In the genomic region with DNA sequence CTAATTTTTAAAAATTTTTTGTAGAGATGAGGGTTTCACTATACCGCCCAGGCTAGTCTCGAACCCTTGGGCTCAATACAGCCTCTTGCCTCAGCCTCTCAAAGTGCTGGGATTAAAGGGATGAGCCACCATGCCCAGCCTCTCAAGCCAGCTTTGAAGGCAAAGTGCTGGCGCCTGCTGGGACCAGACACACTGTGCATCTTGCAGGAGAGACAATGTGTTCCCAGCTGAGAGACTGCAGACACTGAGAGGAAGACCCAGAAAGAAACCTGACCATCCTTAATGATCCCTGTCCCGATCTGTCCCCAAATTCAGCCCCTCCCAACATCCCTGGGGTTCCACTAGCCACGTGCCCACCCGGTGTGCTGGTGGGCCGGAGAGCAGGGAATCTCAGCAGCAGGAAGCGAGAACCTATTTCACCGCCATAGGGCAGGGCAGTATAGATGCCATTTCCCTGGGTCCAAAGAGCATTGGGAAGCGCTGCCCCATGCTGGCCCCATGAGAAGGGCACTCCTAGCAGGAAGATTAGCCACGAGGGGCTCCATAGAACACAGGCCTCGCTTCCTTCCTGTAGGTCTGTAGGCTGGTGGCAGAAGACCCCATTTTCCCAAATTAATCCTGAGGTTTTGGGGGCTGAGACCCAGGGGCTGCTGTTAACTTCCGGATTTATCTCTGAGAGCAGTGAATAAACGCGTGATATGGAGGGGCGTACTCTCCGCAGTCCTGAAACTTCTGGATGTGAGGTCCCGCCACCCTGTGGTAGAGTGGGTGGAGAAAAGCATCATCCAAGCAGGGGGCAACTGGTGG, we compare ENCODE assay signal across 1 cellular context.
TF ChIP-seq lines count a peak whose summit lies in the region.

No MANE protein-coding gene starts in this region.

TF ChIP-seq in HepG2, 621 proteins besides CTCF, POLR2A, EP300 and RAD21 (continued from another document and continues in another):
- TF ChIP-seq ARID2 (CRISPR knock-in tag; IDR thresholded peaks at IDR 0.05; ENCODE audit: borderline replicate concordance) (no peak), GZF1 (CRISPR knock-in tag; IDR thresholded peaks at IDR 0.05) (0 out of 2 replicates have a peak, but pooled peaks have one; percentile 3), ESRRA (CRISPR knock-in tag; IDR thresholded peaks at IDR 0.05; ENCODE audit: low read depth) (no peak), ZNF138 (CRISPR knock-in tag; IDR thresholded peaks at IDR 0.05; ENCODE audit: low read depth) (no peak), MIXL1 (CRISPR knock-in tag; IDR thresholded peaks at IDR 0.05) (no peak), RAD51 (IDR thresholded peaks at IDR 0.05; ENCODE audit: borderline replicate concordance) (no peak), NR2F1 (CRISPR knock-in tag; IDR thresholded peaks at IDR 0.05) (no peak), PRPF4 (IDR thresholded peaks at IDR 0.05; ENCODE audit: low read depth, low read length, poor library complexity, severe bottlenecking) (no peak), ZNF879 (CRISPR knock-in tag; IDR thresholded peaks at IDR 0.05) (no peak), ZBTB7B (CRISPR knock-in tag; IDR thresholded peaks at IDR 0.05) (no peak), SAP130 (CRISPR knock-in tag; IDR thresholded peaks at IDR 0.05; ENCODE audit: low read depth) (peak; percentile 83), TCF12 (IDR thresholded peaks at IDR 0.05) (no peak), TCF12 (CRISPR knock-in tag; IDR thresholded peaks at IDR 0.05) (no peak), JUND (CRISPR knock-in tag; IDR thresholded peaks at IDR 0.05) (no peak), ZBTB21 (CRISPR knock-in tag; IDR thresholded peaks at IDR 0.05) (no peak), HNF4A (CRISPR knock-in tag; IDR thresholded peaks at IDR 0.05) (peak; percentile 90), KMT2A (CRISPR knock-in tag; IDR thresholded peaks at IDR 0.05) (no peak), ZNF704 (CRISPR knock-in tag; IDR thresholded peaks at IDR 0.05; ENCODE audit: borderline replicate concordance) (no peak; the same call in 1 of the 2 replicates), SP140L (CRISPR knock-in tag; IDR thresholded peaks at IDR 0.05; ENCODE audit: borderline replicate concordance) (no peak), HNRNPL (IDR thresholded peaks at IDR 0.05; ENCODE audit: low read depth, low read length) (no peak), PRDM4 (CRISPR knock-in tag; IDR thresholded peaks at IDR 0.05; ENCODE audit: borderline replicate concordance) (no peak), ZNF30 (CRISPR knock-in tag; IDR thresholded peaks at IDR 0.05) (no peak), ZSCAN31 (CRISPR knock-in tag; IDR thresholded peaks at IDR 0.05; ENCODE audit: low read depth) (0 out of 2 replicates have a peak, but pooled peaks have one; percentile 8), ZNF496 (CRISPR knock-in tag; IDR thresholded peaks at IDR 0.05; ENCODE audit: insufficient replicate concordance) (no peak), SP5 (CRISPR knock-in tag; IDR thresholded peaks at IDR 0.05; ENCODE audit: borderline replicate concordance, low read depth) (no peak), TEAD3 (CRISPR knock-in tag; optimal IDR thresholded peaks at IDR 0.05; ENCODE audit: borderline replicate concordance) (no peak), TBX2 (CRISPR knock-in tag; IDR thresholded peaks at IDR 0.05; ENCODE audit: borderline replicate concordance) (no peak), MTF2 (CRISPR knock-in tag; IDR thresholded peaks at IDR 0.05; ENCODE audit: borderline replicate concordance) (no peak), ZNF264 (CRISPR knock-in tag; IDR thresholded peaks at IDR 0.05) (no peak), THAP11 (CRISPR knock-in tag; IDR thresholded peaks at IDR 0.05) (peak; percentile 24; the same call in 1 of the 2 replicates), ZNF83 (CRISPR knock-in tag; IDR thresholded peaks at IDR 0.05; ENCODE audit: borderline replicate concordance) (no peak), ZNF329 (CRISPR knock-in tag; IDR thresholded peaks at IDR 0.05; ENCODE audit: low read depth) (no peak), KDM6A (CRISPR knock-in tag; IDR thresholded peaks at IDR 0.05; ENCODE audit: low read depth) (no peak), HNF1B (CRISPR knock-in tag; IDR thresholded peaks at IDR 0.05) (no peak), RXRB (CRISPR knock-in tag; IDR thresholded peaks at IDR 0.05; ENCODE audit: borderline replicate concordance) (0 out of 2 replicates have a peak, but pooled peaks have one; percentile 25), ZNF605 (CRISPR knock-in tag; IDR thresholded peaks at IDR 0.05) (no peak), ZNF550 (CRISPR knock-in tag; IDR thresholded peaks at IDR 0.05; ENCODE audit: borderline replicate concordance) (no peak), CREB1 (IDR thresholded peaks at IDR 0.05) (no peak), CREB1 (CRISPR knock-in tag; IDR thresholded peaks at IDR 0.05) (no peak), PAF1 (CRISPR knock-in tag; IDR thresholded peaks at IDR 0.05) (no peak), GATAD2A (CRISPR knock-in tag; IDR thresholded peaks at IDR 0.05) (peak; percentile 46), TGIF2 (CRISPR knock-in tag; IDR thresholded peaks at IDR 0.05) (no peak; the same call in 1 of the 2 replicates), SRSF1 (optimal IDR thresholded peaks at IDR 0.05; ENCODE audit: low read depth, low read length) (no peak), FOSL1 (CRISPR knock-in tag; IDR thresholded peaks at IDR 0.05; ENCODE audit: borderline replicate concordance) (no peak), NFRKB (IDR thresholded peaks at IDR 0.05) (no peak), ZNF598 (CRISPR knock-in tag; IDR thresholded peaks at IDR 0.05; ENCODE audit: borderline replicate concordance) (no peak), RARG (CRISPR knock-in tag; IDR thresholded peaks at IDR 0.05; ENCODE audit: low read depth) (no peak)
- TF ChIP-seq, protein P1, sequence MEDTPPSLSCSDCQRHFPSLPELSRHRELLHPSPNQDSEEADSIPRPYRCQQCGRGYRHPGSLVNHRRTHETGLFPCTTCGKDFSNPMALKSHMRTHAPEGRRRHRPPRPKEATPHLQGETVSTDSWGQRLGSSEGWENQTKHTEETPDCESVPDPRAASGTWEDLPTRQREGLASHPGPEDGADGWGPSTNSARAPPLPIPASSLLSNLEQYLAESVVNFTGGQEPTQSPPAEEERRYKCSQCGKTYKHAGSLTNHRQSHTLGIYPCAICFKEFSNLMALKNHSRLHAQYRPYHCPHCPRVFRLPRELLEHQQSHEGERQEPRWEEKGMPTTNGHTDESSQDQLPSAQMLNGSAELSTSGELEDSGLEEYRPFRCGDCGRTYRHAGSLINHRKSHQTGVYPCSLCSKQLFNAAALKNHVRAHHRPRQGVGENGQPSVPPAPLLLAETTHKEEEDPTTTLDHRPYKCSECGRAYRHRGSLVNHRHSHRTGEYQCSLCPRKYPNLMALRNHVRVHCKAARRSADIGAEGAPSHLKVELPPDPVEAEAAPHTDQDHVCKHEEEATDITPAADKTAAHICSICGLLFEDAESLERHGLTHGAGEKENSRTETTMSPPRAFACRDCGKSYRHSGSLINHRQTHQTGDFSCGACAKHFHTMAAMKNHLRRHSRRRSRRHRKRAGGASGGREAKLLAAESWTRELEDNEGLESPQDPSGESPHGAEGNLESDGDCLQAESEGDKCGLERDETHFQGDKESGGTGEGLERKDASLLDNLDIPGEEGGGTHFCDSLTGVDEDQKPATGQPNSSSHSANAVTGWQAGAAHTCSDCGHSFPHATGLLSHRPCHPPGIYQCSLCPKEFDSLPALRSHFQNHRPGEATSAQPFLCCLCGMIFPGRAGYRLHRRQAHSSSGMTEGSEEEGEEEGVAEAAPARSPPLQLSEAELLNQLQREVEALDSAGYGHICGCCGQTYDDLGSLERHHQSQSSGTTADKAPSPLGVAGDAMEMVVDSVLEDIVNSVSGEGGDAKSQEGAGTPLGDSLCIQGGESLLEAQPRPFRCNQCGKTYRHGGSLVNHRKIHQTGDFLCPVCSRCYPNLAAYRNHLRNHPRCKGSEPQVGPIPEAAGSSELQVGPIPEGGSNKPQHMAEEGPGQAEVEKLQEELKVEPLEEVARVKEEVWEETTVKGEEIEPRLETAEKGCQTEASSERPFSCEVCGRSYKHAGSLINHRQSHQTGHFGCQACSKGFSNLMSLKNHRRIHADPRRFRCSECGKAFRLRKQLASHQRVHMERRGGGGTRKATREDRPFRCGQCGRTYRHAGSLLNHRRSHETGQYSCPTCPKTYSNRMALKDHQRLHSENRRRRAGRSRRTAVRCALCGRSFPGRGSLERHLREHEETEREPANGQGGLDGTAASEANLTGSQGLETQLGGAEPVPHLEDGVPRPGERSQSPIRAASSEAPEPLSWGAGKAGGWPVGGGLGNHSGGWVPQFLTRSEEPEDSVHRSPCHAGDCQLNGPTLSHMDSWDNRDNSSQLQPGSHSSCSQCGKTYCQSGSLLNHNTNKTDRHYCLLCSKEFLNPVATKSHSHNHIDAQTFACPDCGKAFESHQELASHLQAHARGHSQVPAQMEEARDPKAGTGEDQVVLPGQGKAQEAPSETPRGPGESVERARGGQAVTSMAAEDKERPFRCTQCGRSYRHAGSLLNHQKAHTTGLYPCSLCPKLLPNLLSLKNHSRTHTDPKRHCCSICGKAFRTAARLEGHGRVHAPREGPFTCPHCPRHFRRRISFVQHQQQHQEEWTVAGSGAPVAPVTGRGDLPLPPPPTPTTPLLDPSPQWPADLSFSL (CRISPR knock-in tag; IDR thresholded peaks at IDR 0.05), result no peak
- TF ChIP-seq, protein P2, sequence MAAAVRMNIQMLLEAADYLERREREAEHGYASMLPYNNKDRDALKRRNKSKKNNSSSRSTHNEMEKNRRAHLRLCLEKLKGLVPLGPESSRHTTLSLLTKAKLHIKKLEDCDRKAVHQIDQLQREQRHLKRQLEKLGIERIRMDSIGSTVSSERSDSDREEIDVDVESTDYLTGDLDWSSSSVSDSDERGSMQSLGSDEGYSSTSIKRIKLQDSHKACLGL (CRISPR knock-in tag; IDR thresholded peaks at IDR 0.05), result no peak; the same call in 1 of the 2 replicates
- TF ChIP-seq, protein P3, sequence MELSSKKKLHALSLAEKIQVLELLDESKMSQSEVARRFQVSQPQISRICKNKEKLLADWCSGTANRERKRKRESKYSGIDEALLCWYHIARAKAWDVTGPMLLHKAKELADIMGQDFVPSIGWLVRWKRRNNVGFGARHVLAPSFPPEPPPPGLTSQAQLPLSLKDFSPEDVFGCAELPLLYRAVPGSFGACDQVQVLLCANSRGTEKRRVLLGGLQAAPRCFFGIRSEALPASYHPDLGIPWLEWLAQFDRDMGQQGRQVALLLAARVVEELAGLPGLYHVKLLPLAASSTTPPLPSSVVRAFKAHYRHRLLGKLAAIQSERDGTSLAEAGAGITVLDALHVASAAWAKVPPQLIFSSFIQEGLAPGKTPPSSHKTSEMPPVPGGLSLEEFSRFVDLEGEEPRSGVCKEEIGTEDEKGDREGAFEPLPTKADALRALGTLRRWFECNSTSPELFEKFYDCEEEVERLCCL (CRISPR knock-in tag; IDR thresholded peaks at IDR 0.05; ENCODE audit: borderline replicate concordance), result no peak
- TF ChIP-seq, protein P4, sequence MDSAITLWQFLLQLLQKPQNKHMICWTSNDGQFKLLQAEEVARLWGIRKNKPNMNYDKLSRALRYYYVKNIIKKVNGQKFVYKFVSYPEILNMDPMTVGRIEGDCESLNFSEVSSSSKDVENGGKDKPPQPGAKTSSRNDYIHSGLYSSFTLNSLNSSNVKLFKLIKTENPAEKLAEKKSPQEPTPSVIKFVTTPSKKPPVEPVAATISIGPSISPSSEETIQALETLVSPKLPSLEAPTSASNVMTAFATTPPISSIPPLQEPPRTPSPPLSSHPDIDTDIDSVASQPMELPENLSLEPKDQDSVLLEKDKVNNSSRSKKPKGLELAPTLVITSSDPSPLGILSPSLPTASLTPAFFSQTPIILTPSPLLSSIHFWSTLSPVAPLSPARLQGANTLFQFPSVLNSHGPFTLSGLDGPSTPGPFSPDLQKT (CRISPR knock-in tag; IDR thresholded peaks at IDR 0.05; ENCODE audit: borderline replicate concordance), result no peak
- TF ChIP-seq, protein P5, sequence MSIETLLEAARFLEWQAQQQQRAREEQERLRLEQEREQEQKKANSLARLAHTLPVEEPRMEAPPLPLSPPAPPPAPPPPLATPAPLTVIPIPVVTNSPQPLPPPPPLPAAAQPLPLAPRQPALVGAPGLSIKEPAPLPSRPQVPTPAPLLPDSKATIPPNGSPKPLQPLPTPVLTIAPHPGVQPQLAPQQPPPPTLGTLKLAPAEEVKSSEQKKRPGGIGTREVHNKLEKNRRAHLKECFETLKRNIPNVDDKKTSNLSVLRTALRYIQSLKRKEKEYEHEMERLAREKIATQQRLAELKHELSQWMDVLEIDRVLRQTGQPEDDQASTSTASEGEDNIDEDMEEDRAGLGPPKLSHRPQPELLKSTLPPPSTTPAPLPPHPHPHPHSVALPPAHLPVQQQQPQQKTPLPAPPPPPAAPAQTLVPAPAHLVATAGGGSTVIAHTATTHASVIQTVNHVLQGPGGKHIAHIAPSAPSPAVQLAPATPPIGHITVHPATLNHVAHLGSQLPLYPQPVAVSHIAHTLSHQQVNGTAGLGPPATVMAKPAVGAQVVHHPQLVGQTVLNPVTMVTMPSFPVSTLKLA (IDR thresholded peaks at IDR 0.05), result no peak
